33 cellular contexts compared by ENCODE assay signal in genomic region chr20:55535366-55535765, GRCh38.
"Had no signal": no experiment of that assay in that cellular context is flagged by ENCODE, and none has a peak within 500 bp of the region (broad histone marks: within the 10 kb centered on the region; RNA-seq: fewer than 3 reads in every experiment).

No MANE protein-coding gene starts in this region.

- H3K4me1 ChIP-seq: adrenal gland, ascending aorta, body of pancreas, breast epithelium had no signal

- H3K27me3 ChIP-seq: adrenal gland, ascending aorta, body of pancreas, brain microvascular endothelial cell, breast epithelium, cardiac muscle cell had no signal

- H3K36me3 ChIP-seq: adrenal gland, ascending aorta, brain microvascular endothelial cell, breast epithelium, cardiac muscle cell had no signal

- H3K4me3 ChIP-seq: adrenal gland, ascending aorta, body of pancreas, breast epithelium, cardiac muscle cell had no signal

- DNase-seq: activated effector memory CD4-positive, alpha-beta T cell treated with anti-CD3 and anti-CD28 coated beads, Interleukin-2, amount 50 U/mL, for 16 hours; activated effector memory CD4-positive, alpha-beta T cell treated with Interleukin-2 at 50 U/mL for 16 hours; activated gamma-delta T cell; activated gamma-delta T cell treated with Interleukin-2 at 50 U/mL for 16 hours; activated naive CD4-positive, alpha-beta T cell; activated naive CD4-positive, alpha-beta T cell treated with anti-CD3 and anti-CD28 coated beads for 36 hours; activated naive CD4-positive, alpha-beta T cell treated with anti-CD3 and anti-CD28 coated beads, Interleukin-2, amount 10 ng/mL, durations not matched to agents 7 days and 5 days; activated naive CD4-positive, alpha-beta T cell treated with anti-CD3 and anti-CD28 coated beads, Interleukin-2, amount 50 U/mL, for 16 hours; activated naive CD4-positive, alpha-beta T cell treated with Interleukin-2 at 50 U/mL for 16 hours; activated naive CD8-positive, alpha-beta T cell treated with anti-CD3 and anti-CD28 coated beads for 36 hours; activated naive CD8-positive, alpha-beta T cell treated with anti-CD3 and anti-CD28 coated beads, Interleukin-2, amount 10 ng/mL, durations not matched to agents 7 days and 5 days; activated naive CD8-positive, alpha-beta T cell treated with anti-CD3 and anti-CD28 coated beads, Interleukin-2, amount 50 U/mL, for 24 hours; activated T-cell treated with anti-CD3 and anti-CD28 coated beads, Interleukin-2, amount 50 U/mL, for 24 hours; activated T-cell treated with anti-CD3 and anti-CD28 coated beads, Interleukin-2, amount 50 U/mL, for 4 hours; activated T-cell treated with anti-CD3 and anti-CD28 coated beads, Interleukin-2, amount 50 U/mL, for 48 hours; activated T-cell treated with anti-CD3 and anti-CD28 coated beads, Interleukin-2, amount 50 U/mL, for 72 hours; adrenal gland; amniotic stem cell; amygdala; anterior cingulate cortex; aorta; body of pancreas; brain microvascular endothelial cell; caudate nucleus; central memory CD4-positive, alpha-beta T cell; cerebellar nuclear complex had no signal

- ATAC-seq: activated naive CD4-positive, alpha-beta T cell treated with anti-CD3 and anti-CD28 coated beads, Interleukin-2, amount 50 U/mL, for 72 hours; activated naive CD8-positive, alpha-beta T cell treated with anti-CD3 and anti-CD28 coated beads, Interleukin-2, amount 50 U/mL, for 24 hours; activated T-cell treated with anti-CD3 and anti-CD28 coated beads, Interleukin-2, amount 50 U/mL, for 4 hours; activated T-cell treated with anti-CD3 and anti-CD28 coated beads, Interleukin-2, amount 50 U/mL, for 72 hours; activated T-helper 17 cell treated with anti-CD3 and anti-CD28 coated beads, Interleukin-2, amount 50 U/mL, for 72 hours; body of pancreas had no signal

- H3K9me3 ChIP-seq: adrenal gland, ascending aorta, body of pancreas, breast epithelium had no signal

- FAIRE-seq: astrocyte, bronchial epithelial cell had no signal

- H3K27ac ChIP-seq: adrenal gland, ascending aorta, body of pancreas, brain microvascular endothelial cell, breast epithelium, cardiac muscle cell had no signal
